9 cellular contexts compared by ENCODE assay signal in the genomic region with DNA sequence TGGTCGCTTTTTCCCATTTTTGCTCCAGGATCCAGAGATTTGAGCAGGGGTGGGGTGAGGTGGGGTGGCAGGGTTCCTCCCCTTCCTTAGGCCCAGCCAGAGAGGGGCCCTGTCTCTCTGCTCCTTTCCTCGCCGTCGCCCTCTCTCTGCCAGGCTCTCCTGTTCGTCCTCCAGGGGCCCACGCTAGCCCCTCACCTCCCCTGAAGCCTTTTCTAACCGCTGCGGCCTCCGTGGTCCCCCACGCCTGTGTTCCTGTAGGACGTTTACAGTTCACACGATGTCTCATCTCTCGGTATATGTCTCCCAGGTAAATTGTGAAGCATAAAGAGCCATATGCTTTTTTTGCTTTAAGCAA. TPM values are rescaled to one million over a fixed set of nuclear protein-coding genes. Genes with fewer than 3 reads are reported as not detected.
DNase-seq lines count a peak whose midpoint lies in the region; TF ChIP-seq lines count a peak whose summit lies in the region.
"Had no signal": no experiment of that assay in that cellular context is flagged by ENCODE, and none has a peak within 500 bp of the region (broad histone marks: within the 10 kb centered on the region; RNA-seq: fewer than 3 reads in every experiment).

No MANE protein-coding gene starts in this region.

- peaks cover 23% of the 10 kb centered on the region for H3K27me3 Mint-ChIP-seq in activated CD4-positive, alpha-beta T cell treated with anti-CD3 and anti-CD28 coated beads, Interleukin-2, amount 10 ng/mL, durations not matched to agents 7 days and 5 days
- H3K27me3 Mint-ChIP-seq in activated T-helper 1 cell treated with anti-CD3 and anti-CD28 coated beads, Interleukin-12 subunit alpha, Interleukin-12 subunit beta, Interleukin-2, Interleukin-4 antibody, amounts not matched to agents 30 ng/mL and 10 ng/mL and 1 ng/mL, durations not matched to agents 14 hours and 24 hours and 36 hours (ENCODE audit: insufficient read depth): peaks cover 24% of the 10 kb centered on the region

- H3K9me3 Mint-ChIP-seq in activated CD4-positive, alpha-beta T cell treated with anti-CD3 and anti-CD28 coated beads, Interleukin-2, amount 10 ng/mL, durations not matched to agents 7 days and 5 days: no peaks in the 10 kb centered on the region
- H3K9me3 Mint-ChIP-seq in activated T-helper 1 cell treated with anti-CD3 and anti-CD28 coated beads, Interleukin-12 subunit alpha, Interleukin-12 subunit beta, Interleukin-2, Interleukin-4 antibody, amounts not matched to agents 30 ng/mL and 10 ng/mL and 1 ng/mL, durations not matched to agents 14 hours and 24 hours and 36 hours: no peaks in the 10 kb centered on the region

- no peak overlapping the region for H3K9ac ChIP-seq in liver (ENCODE audit: low read depth in 1 of 2, low read length in 2 of 2)

- no peaks in the 10 kb centered on the region for H3K36me3 Mint-ChIP-seq in activated CD4-positive, alpha-beta T cell treated with anti-CD3 and anti-CD28 coated beads, Interleukin-2, amount 10 ng/mL, durations not matched to agents 7 days and 5 days (ENCODE audit: low read depth)
- no peaks in the 10 kb centered on the region for H3K36me3 Mint-ChIP-seq in activated T-helper 1 cell treated with anti-CD3 and anti-CD28 coated beads, Interleukin-12 subunit alpha, Interleukin-12 subunit beta, Interleukin-2, Interleukin-4 antibody, amounts not matched to agents 30 ng/mL and 10 ng/mL and 1 ng/mL, durations not matched to agents 14 hours and 24 hours and 36 hours (ENCODE audit: low read depth)

- no peak for DNase-seq in activated CD4-positive, alpha-beta T cell treated with anti-CD3 and anti-CD28 coated beads, Interleukin-2, amount 10 ng/mL, durations not matched to agents 7 days and 5 days
- no peak for DNase-seq in activated CD4-positive, alpha-beta T cell treated with anti-CD3 and anti-CD28 coated beads for 48 hours
- no peak for DNase-seq in activated T-helper 1 cell treated with anti-CD3 and anti-CD28 coated beads, Interleukin-12 subunit alpha, Interleukin-12 subunit beta, Interleukin-2, Interleukin-4 antibody, amounts not matched to agents 30 ng/mL and 10 ng/mL and 1 ng/mL, durations not matched to agents 14 hours and 24 hours and 36 hours (ENCODE audit: low spot score)
- DNase-seq in thyroid gland (no peak), NOMO-1 (lab: John Stamatoyannopoulos, UW; ENCODE audit: unreplicated experiment in 2 of 2) (no peak), cerebellar cortex (ENCODE audit: low spot score) (no peak), globus pallidus (ENCODE audit: low spot score) (no peak)

- no peaks in the 10 kb centered on the region for H3K9me3 ChIP-seq in liver (ENCODE audit: control insufficient read depth in 4 of 4, low read length in 3 of 4)
- H3K9me3 ChIP-seq in thyroid gland: no peaks in the 10 kb centered on the region

- peak overlapping the region in 1 of 3 donors; percentile 36 for H3K4me3 ChIP-seq in liver (ENCODE audit: low read depth in 1 of 3, low read length in 3 of 3)
- H3K4me3 ChIP-seq in thyroid gland (replicated peaks in 1 of 3): peak overlapping the region in 1 of 3 donors; percentile 30

- H3K4me1 ChIP-seq in liver (ENCODE audit: control insufficient read depth in 4 of 4, insufficient read depth in 4 of 4, low read length in 3 of 4): peaks cover 0 to 17% (median 7%) of the 10 kb centered on the region in 4 donors
- H3K4me1 ChIP-seq in thyroid gland: peaks cover 14 to 20% of the 10 kb centered on the region in 2 donors

- peak overlapping the region; percentile 67 for H3K27ac Mint-ChIP-seq in activated CD4-positive, alpha-beta T cell treated with anti-CD3 and anti-CD28 coated beads, Interleukin-2, amount 10 ng/mL, durations not matched to agents 7 days and 5 days
- no peak overlapping the region for H3K27ac Mint-ChIP-seq in activated T-helper 1 cell treated with anti-CD3 and anti-CD28 coated beads, Interleukin-12 subunit alpha, Interleukin-12 subunit beta, Interleukin-2, Interleukin-4 antibody, amounts not matched to agents 30 ng/mL and 10 ng/mL and 1 ng/mL, durations not matched to agents 14 hours and 24 hours and 36 hours

- intact Hi-C loops in activated T-helper 1 cell treated with anti-CD3 and anti-CD28 coated beads, Interleukin-12 subunit alpha, Interleukin-12 subunit beta, Interleukin-2, Interleukin-4 antibody, amounts not matched to agents 30 ng/mL and 10 ng/mL and 1 ng/mL, durations not matched to agents 14 hours and 24 hours and 36 hours (cut with micrococcal nuclease): no loop called here
- intact Hi-C loops in thyroid gland (cut with DNase I): no loop called here

- H3K4me3 Mint-ChIP-seq in activated CD4-positive, alpha-beta T cell treated with anti-CD3 and anti-CD28 coated beads, Interleukin-2, amount 10 ng/mL, durations not matched to agents 7 days and 5 days: peak overlapping the region; percentile 31
- peak overlapping the region; percentile 28 for H3K4me3 Mint-ChIP-seq in activated T-helper 1 cell treated with anti-CD3 and anti-CD28 coated beads, Interleukin-12 subunit alpha, Interleukin-12 subunit beta, Interleukin-2, Interleukin-4 antibody, amounts not matched to agents 30 ng/mL and 10 ng/mL and 1 ng/mL, durations not matched to agents 14 hours and 24 hours and 36 hours

- TF ChIP-seq RAD21 in liver (IDR thresholded peaks at IDR 0.05): no peak

- H3K4me1 Mint-ChIP-seq in activated CD4-positive, alpha-beta T cell treated with anti-CD3 and anti-CD28 coated beads, Interleukin-2, amount 10 ng/mL, durations not matched to agents 7 days and 5 days: peaks cover 8% of the 10 kb centered on the region
- peaks cover 7% of the 10 kb centered on the region for H3K4me1 Mint-ChIP-seq in activated T-helper 1 cell treated with anti-CD3 and anti-CD28 coated beads, Interleukin-12 subunit alpha, Interleukin-12 subunit beta, Interleukin-2, Interleukin-4 antibody, amounts not matched to agents 30 ng/mL and 10 ng/mL and 1 ng/mL, durations not matched to agents 14 hours and 24 hours and 36 hours (ENCODE audit: low read depth)

- 51% methylated on average over 13 of the region's 13 CpGs for WGBS in liver
- WGBS in thyroid gland, 2 donors: 32 to 36% methylated on average over 12 to 13 of the region's 13 CpGs

- CTCF ChIA-PET in activated CD4-positive, alpha-beta T cell treated with anti-CD3 and anti-CD28 coated beads, Interleukin-2, amount 10 ng/mL, durations not matched to agents 7 days and 5 days (lab: Charles Lee): no interaction called here

- H3K27me3 ChIP-seq in liver (ENCODE audit: control insufficient read depth in 4 of 4, insufficient read depth in 4 of 4, low read length in 3 of 4) (no peaks in the 10 kb centered on the region), thyroid gland (no peaks in the 10 kb centered on the region)

- H3K27ac ChIP-seq in liver (ENCODE audit: low read depth in 1 of 2, low read length in 2 of 2) (peak overlapping the region; percentile 32 to 60), thyroid gland (peak overlapping the region; percentile 77 to 89 (median 81))
- H3K27ac ChIP-seq: C4-2B had no signal

- no peak for TF ChIP-seq POLR2A in thyroid gland (IDR thresholded peaks at IDR 0.05)

- POLR2A ChIA-PET in activated CD4-positive, alpha-beta T cell treated with anti-CD3 and anti-CD28 coated beads, Interleukin-2, amount 10 ng/mL, durations not matched to agents 7 days and 5 days (lab: Charles Lee): no interaction called here

- no peak for TF ChIP-seq CTCF in liver (IDR thresholded peaks at IDR 0.05; ENCODE audit: low read depth, low read length, missing input control)
- TF ChIP-seq CTCF in thyroid gland (IDR thresholded peaks at IDR 0.05): no peak

- H3K36me3 ChIP-seq in liver (ENCODE audit: control insufficient read depth in 4 of 4, insufficient read depth in 3 of 4, low read depth in 1 of 4, low read length in 3 of 4) (no peaks in the 10 kb centered on the region), thyroid gland (no peaks in the 10 kb centered on the region)

TF ChIP-seq in liver, 16 proteins besides CTCF, POLR2A, EP300 and RAD21:
- TF ChIP-seq, protein P1, sequence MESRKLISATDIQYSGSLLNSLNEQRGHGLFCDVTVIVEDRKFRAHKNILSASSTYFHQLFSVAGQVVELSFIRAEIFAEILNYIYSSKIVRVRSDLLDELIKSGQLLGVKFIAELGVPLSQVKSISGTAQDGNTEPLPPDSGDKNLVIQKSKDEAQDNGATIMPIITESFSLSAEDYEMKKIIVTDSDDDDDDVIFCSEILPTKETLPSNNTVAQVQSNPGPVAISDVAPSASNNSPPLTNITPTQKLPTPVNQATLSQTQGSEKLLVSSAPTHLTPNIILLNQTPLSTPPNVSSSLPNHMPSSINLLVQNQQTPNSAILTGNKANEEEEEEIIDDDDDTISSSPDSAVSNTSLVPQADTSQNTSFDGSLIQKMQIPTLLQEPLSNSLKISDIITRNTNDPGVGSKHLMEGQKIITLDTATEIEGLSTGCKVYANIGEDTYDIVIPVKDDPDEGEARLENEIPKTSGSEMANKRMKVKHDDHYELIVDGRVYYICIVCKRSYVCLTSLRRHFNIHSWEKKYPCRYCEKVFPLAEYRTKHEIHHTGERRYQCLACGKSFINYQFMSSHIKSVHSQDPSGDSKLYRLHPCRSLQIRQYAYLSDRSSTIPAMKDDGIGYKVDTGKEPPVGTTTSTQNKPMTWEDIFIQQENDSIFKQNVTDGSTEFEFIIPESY (IDR thresholded peaks at IDR 0.05): no peak
TF ChIP-seq in liver: peak in this region for 0.

RNA-seq across cellular contexts. Expression of a gene that starts 49.9 kb away (rescaled TPM):
- not detected for total RNA-seq in activated CD4-positive, alpha-beta T cell treated with anti-CD3 and anti-CD28 coated beads, Interleukin-2, amount 10 ng/mL, durations not matched to agents 7 days and 5 days
- not detected in 2 replicates for total RNA-seq in activated T-helper 1 cell treated with anti-CD3 and anti-CD28 coated beads, Interleukin-12 subunit alpha, Interleukin-12 subunit beta, Interleukin-2, Interleukin-4 antibody, amounts not matched to agents 30 ng/mL and 10 ng/mL and 1 ng/mL, durations not matched to agents 14 hours and 24 hours and 36 hours
- total RNA-seq in liver (1 to 10 TPM in 1 of 2 donors, under 1 TPM in 1; 0.75 to 1.0 TPM), thyroid gland (10 to 100 TPM in 1 of 4 donors, 1 to 10 TPM in 3; 1.3 to 14.7 (median 3.0) TPM)
- polyA plus RNA-seq in liver: under 1 TPM; 0.71 to 0.76 TPM
